In the genomic region with DNA sequence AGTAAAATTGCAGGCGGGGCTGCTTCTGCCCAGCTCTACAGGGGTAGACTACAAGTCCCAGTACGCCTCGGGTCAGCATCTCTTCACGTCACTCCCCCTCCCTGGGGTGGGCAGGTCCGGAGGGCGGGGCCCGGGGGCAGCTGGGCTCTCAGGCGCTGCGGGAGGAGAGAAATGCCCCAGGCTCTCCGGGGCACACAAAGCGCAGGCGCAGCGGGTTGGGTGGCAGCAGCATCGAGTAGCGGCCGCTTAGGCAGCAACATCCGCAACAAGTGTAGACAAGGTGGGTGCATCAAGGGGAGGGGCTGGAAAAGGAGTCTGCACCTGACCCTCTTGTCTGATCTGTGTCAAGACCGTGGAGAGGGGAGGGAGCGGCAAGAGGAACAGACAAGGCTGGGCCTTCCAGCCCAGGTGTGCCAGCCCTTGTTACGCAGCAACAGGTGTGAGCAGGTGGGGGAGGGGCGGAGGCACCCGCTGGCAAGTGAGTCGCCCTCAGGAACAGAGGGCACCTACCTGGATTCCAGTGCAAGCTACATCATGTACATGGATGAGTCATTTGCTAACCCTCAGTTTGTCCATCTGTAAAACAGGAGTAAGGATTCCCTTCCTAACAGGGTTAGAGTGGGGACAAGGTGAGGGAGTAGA, we compare ENCODE assay signal across 8 cellular contexts. TPM values are rescaled to one million over a fixed set of nuclear protein-coding genes. Genes with fewer than 3 reads are reported as not detected.
A peak's percentile ranks its signal among the peaks of the same experiment; 100 is the strongest.
DNase-seq lines count a peak whose midpoint lies in the region; ATAC-seq and TF ChIP-seq lines count a peak whose summit lies in the region.

No MANE protein-coding gene starts in this region.

- peaks cover 53% of the 10 kb centered on the region for H3K27me3 Mint-ChIP-seq in endodermal cell (ENCODE audit: insufficient read depth)
- H3K27me3 Mint-ChIP-seq in mesothelial cell of epicardium (ENCODE audit: low read depth) = peaks cover 11% of the 10 kb centered on the region

- H3K4me3 ChIP-seq in endodermal cell (ENCODE audit: low read length) = peak overlapping the region; percentile 74

- no peaks in the 10 kb centered on the region for H3K9me3 ChIP-seq in endodermal cell (ENCODE audit: control insufficient read depth, low read length)

- peaks cover 31% of the 10 kb centered on the region for H3K4me1 ChIP-seq in endodermal cell (ENCODE audit: control insufficient read depth, insufficient read depth, low read length)

- H3K4me1 Mint-ChIP-seq in endodermal cell (peaks cover 49% of the 10 kb centered on the region), mesothelial cell of epicardium (peaks cover 28% of the 10 kb centered on the region)

- TF ChIP-seq CTCF in endodermal cell (conservative IDR thresholded peaks at IDR 0.05) = no peak
- TF ChIP-seq CTCF in mesothelial cell of epicardium (IDR thresholded peaks at IDR 0.05; ENCODE audit: unreplicated experiment) = no peak

- no peaks in the 10 kb centered on the region for H3K27me3 ChIP-seq in endodermal cell (ENCODE audit: control insufficient read depth, insufficient read depth, low read length, poor library complexity, severe bottlenecking)

- peak overlapping the region; percentile 2 for H3K9ac ChIP-seq in endodermal cell (ENCODE audit: extremely low read depth, low read length, poor library complexity, severe bottlenecking)

- DNase-seq in A172 (ENCODE audit: low spot score) (peak; percentile 87), NK-92 (lab: John Stamatoyannopoulos, UW; ENCODE audit: unreplicated experiment) (peak; percentile 66), endodermal cell (peak; percentile 98), mesothelial cell of epicardium (ENCODE audit: low spot score in 2 of 2, unreplicated experiment in 2 of 2) (peak; percentile 64 to 81)
- DNase-seq in activated CD8-positive, alpha-beta memory T cell treated with anti-CD3 and anti-CD28 coated beads, Interleukin-2, amount 50 U/mL, for 4 hours = peak; percentile 93
- peak; percentile 88 to 92 for DNase-seq in stimulated activated CD8-positive, alpha-beta memory T cell treated with anti-CD3 and anti-CD28 coated beads, Interleukin-15, amount 100 ng/mL, for 48 hours (ENCODE audit: low read depth in 2 of 2)

- H3K36me3 Mint-ChIP-seq in endodermal cell (ENCODE audit: low read depth) (peaks cover 7% of the 10 kb centered on the region), mesothelial cell of epicardium (no peaks in the 10 kb centered on the region)

- 8 to 35% methylated on average over 8 to 23 of the region's 23 CpGs for WGBS in endodermal cell (ENCODE audit: insufficient coverage in 1 of 2, insufficient read length in 1 of 2), 2 experiments

- peak overlapping the region; percentile 61 for H3K4me3 Mint-ChIP-seq in endodermal cell
- peak overlapping the region; percentile 56 for H3K4me3 Mint-ChIP-seq in mesothelial cell of epicardium

- H3K27ac ChIP-seq in endodermal cell (ENCODE audit: low read depth, low read length) = no peak overlapping the region

- H3K27ac Mint-ChIP-seq in endodermal cell (peak overlapping the region; percentile 88), mesothelial cell of epicardium (peak overlapping the region; percentile 30)

- no peaks in the 10 kb centered on the region for H3K36me3 ChIP-seq in endodermal cell (ENCODE audit: control insufficient read depth, insufficient read depth, low read length)

- H3K9me3 Mint-ChIP-seq in endodermal cell (no peaks in the 10 kb centered on the region), mesothelial cell of epicardium (no peaks in the 10 kb centered on the region)

- peak; percentile 95 for ATAC-seq in GM19035 (IDR thresholded peaks at IDR 0.05; ENCODE audit: unreplicated experiment)
- peak; percentile 85 for ATAC-seq in HG03521 (IDR thresholded peaks at IDR 0.05; ENCODE audit: unreplicated experiment)

RNA-seq across cellular contexts. Expression of gene PLEKHB1, which starts 1.2 kb away (rescaled TPM):
- total RNA-seq in A172 (2014; rRNA removed; shearing (Covaris generic)) = 6.2 and 10.2 TPM in 2 replicates
- 10 to 100 TPM; 44.6 to 81.0 TPM for total RNA-seq in endodermal cell
- polyA plus RNA-seq in endodermal cell (2013, experiment 1 of 2) = 26.6 TPM
- 25.3 TPM for polyA plus RNA-seq in endodermal cell (2013, experiment 2 of 2)
- 6.1 to 9.0 TPM (median 8.0 TPM) in 3 replicates for total RNA-seq in mesothelial cell of epicardium

RNA-seq across cellular contexts. Expression of gene FAM168A, which starts 49.7 kb away (rescaled TPM):
- total RNA-seq in A172 (2014; rRNA removed; shearing (Covaris generic)) = 18.1 and 22.3 TPM in 2 replicates
- total RNA-seq in endodermal cell (10 to 100 TPM; 27.4 to 31.6 TPM), mesothelial cell of epicardium (60.9 to 63.5 TPM (median 61.8 TPM) in 3 replicates)
- 35.7 TPM for polyA plus RNA-seq in endodermal cell (2013, experiment 1 of 2)
- 35.9 TPM for polyA plus RNA-seq in endodermal cell (2013, experiment 2 of 2)
